Comparison of ENCODE assay signal across 11 cellular contexts in the genomic region with DNA sequence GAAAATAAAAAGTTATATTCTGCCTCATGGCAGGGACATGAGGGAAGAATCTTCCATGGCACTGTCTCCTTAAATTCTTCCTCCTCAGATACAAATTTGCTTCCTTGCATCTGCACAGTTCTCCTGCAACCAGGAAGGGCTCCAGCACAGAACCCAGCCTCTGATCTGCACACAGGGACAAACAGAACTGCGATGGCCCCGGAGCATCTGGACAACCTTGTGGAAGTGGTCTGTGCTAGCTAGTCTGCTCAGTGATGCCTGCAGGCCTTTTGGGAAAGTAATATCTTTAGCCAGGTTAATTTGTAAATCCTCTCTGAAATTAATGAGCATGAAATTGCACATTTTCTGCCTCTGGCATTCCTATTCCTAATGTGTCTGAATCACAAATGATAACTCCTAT.
"Had no signal": no experiment of that assay in that cellular context is flagged by ENCODE, and none has a peak within 500 bp of the region (broad histone marks: within the 10 kb centered on the region; RNA-seq: fewer than 3 reads in every experiment).

No MANE protein-coding gene starts in this region.

- ATAC-seq: SK-N-SH treated with all-trans-retinoic acid at 6 μM for 48 hours had no signal

- DNase-seq: KBM-7, MV-4-11, NCI-H1048, NCI-H1436 treated with DMSO at 0.1 percent for 48 hours, NCI-H1694, NCI-H187 treated with DMSO at 0.1 percent for 48 hours, NCI-H446 treated with DMSO at 0.1 percent for 48 hours, Right ventricle myocardium superior, RPMI8226, SIG-M5 had no signal
